1 cellular context compared by ENCODE assay signal in the genomic region with DNA sequence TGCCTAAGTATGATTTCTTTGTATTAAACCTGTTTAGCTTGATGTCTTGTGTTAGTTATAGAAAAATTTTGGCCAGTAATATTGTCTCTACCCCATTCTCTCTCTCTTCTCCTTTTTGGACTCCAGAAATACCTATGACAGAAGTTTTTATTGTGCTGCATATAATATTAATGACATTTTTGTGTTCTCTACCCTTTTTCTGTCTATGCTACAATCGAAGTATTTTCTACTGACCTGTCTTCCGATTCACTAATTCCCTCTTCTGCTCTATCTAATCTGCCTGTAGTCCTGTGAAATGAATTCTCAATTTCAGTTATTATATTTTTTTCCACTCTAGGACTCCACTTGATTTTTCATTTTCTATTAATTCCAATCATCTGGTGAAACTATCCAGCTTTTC.
TF ChIP-seq lines count a peak whose summit lies in the region.

No MANE protein-coding gene starts in this region.

TF ChIP-seq in HepG2, 621 proteins besides CTCF, POLR2A, EP300 and RAD21:
- no peak for TF ChIP-seq SAP130 (CRISPR knock-in tag; IDR thresholded peaks at IDR 0.05; ENCODE audit: low read depth)
- no peak for TF ChIP-seq ZFP90 (CRISPR knock-in tag; IDR thresholded peaks at IDR 0.05; ENCODE audit: borderline replicate concordance)
- no peak for TF ChIP-seq ZNF660 (CRISPR knock-in tag; IDR thresholded peaks at IDR 0.05; ENCODE audit: borderline replicate concordance, low read depth)
- no peak for TF ChIP-seq ZBTB38 (CRISPR knock-in tag; IDR thresholded peaks at IDR 0.05)
- TF ChIP-seq ZFP82 (CRISPR knock-in tag; IDR thresholded peaks at IDR 0.05; ENCODE audit: borderline replicate concordance): 0 out of 2 replicates have a peak, but pooled peaks have one; percentile 38
TF ChIP-seq in HepG2: peak in this region for 1.
